In genomic region chr19:49443366-49444099, GRCh38 we compare ENCODE assay signal across 8 cellular contexts. TPM values are rescaled to one million over a fixed set of nuclear protein-coding genes. Genes with fewer than 3 reads are reported as not detected.
DNase-seq lines count a peak whose midpoint lies in the region; ATAC-seq and TF ChIP-seq lines count a peak whose summit lies in the region.

No MANE protein-coding gene starts in this region.

- POLR2A ChIA-PET in activated CD4-positive, alpha-beta T cell treated with anti-CD3 and anti-CD28 coated beads for 36 hours (lab: Charles Lee) = no interaction called here

- intact Hi-C loops in activated CD4-positive, alpha-beta T cell treated with anti-CD3 and anti-CD28 coated beads for 36 hours (cut with DNase I, micrococcal nuclease) = loop anchor here (1.0 to 5.0 kb wide), 17 partner anchors 8 to 705 kb away; partner anchors contain the start of genes FLT3LG (in 2 of the 2), PIH1D1 (in 2 of the 2), C19orf73 (in 1 of the 2) and DKKL1 (in 1 of the 2)
- intact Hi-C loops in left colon (cut with DNase I, micrococcal nuclease) = loop anchor here in 1 of 2 donors (5.0 kb wide), 1 partner anchor 51 kb away; no protein-coding TSS in a partner anchor

- peak overlapping the region; percentile 97 for H3K4me2 ChIP-seq in BLaER1

- peaks cover 54% of the 10 kb centered on the region for H3K4me1 ChIP-seq in BLaER1

- peaks cover 33% of the 10 kb centered on the region for H4K20me1 ChIP-seq in BLaER1

- peak overlapping the region; percentile 73 for H3K4me3 Mint-ChIP-seq in activated CD4-positive, alpha-beta T cell treated with anti-CD3 and anti-CD28 coated beads for 36 hours

- H3K27me3 ChIP-seq in BLaER1 = peaks cover 40% of the 10 kb centered on the region

- H3K9me3 ChIP-seq in BLaER1 = no peaks in the 10 kb centered on the region

- H3K27ac Mint-ChIP-seq in activated CD4-positive, alpha-beta T cell treated with anti-CD3 and anti-CD28 coated beads for 36 hours = peak overlapping the region; percentile 83

- H3K4me1 Mint-ChIP-seq in activated CD4-positive, alpha-beta T cell treated with anti-CD3 and anti-CD28 coated beads for 36 hours = peaks cover 33% of the 10 kb centered on the region

- CTCF ChIA-PET in activated CD4-positive, alpha-beta T cell treated with anti-CD3 and anti-CD28 coated beads for 36 hours (lab: Charles Lee) = interaction anchor here (0.6 to 1.9 kb wide), 4 partner anchors 22 to 96 kb away, joined by 3 to 5 read pairs (median 3); no protein-coding TSS in a partner anchor

- H3K36me3 ChIP-seq in BLaER1 = peaks cover 25% of the 10 kb centered on the region

- H3K36me3 Mint-ChIP-seq in activated CD4-positive, alpha-beta T cell treated with anti-CD3 and anti-CD28 coated beads for 36 hours (ENCODE audit: low read depth) = peaks cover 17% of the 10 kb centered on the region

- peak overlapping the region; percentile 70 for H3K9ac ChIP-seq in BLaER1

- TF ChIP-seq CTCF in choroid plexus epithelial cell (conservative IDR thresholded peaks at IDR 0.05; ENCODE audit: low read depth, low read length) = peak; percentile 88

- peaks cover 37% of the 10 kb centered on the region for H3K27me3 Mint-ChIP-seq in activated CD4-positive, alpha-beta T cell treated with anti-CD3 and anti-CD28 coated beads for 36 hours

- peak overlapping the region; percentile 76 for H3K27ac ChIP-seq in BLaER1

- peak overlapping the region; percentile 74 for H3K4me3 ChIP-seq in BLaER1
- H3K4me3 ChIP-seq in choroid plexus epithelial cell (ENCODE audit: low read depth, low read length) = peak overlapping the region; percentile 67

- no peaks in the 10 kb centered on the region for H3K9me3 Mint-ChIP-seq in activated CD4-positive, alpha-beta T cell treated with anti-CD3 and anti-CD28 coated beads for 36 hours (ENCODE audit: low read depth)

- ATAC-seq in GM19328 (IDR thresholded peaks at IDR 0.05; ENCODE audit: unreplicated experiment) (peak; percentile 67), HG03460 (IDR thresholded peaks at IDR 0.05; ENCODE audit: unreplicated experiment) (peak; percentile 82), left colon (peak; percentile 87)
- ATAC-seq in activated CD4-positive, alpha-beta T cell treated with anti-CD3 and anti-CD28 coated beads for 36 hours = peak; percentile 91

- DNase-seq in NCI-H510A treated with DMSO at 0.1 percent for 48 hours (lab: John Stamatoyannopoulos, UW) (peak; percentile 93), choroid plexus epithelial cell (ENCODE audit: low read depth) (peak; percentile 97), left colon (peak; percentile 93 to 96)
- peak; percentile 97 for DNase-seq in activated CD4-positive, alpha-beta T cell treated with anti-CD3 and anti-CD28 coated beads for 36 hours
- DNase-seq in stimulated activated CD4-positive, alpha-beta T cell treated with anti-CD3 and anti-CD28 coated beads, Interleukin-1b, Interleukin-23, amount 100 ng/mL, for 24 hours (ENCODE audit: low read depth in 4 of 4, low spot score in 1 of 4) = peak; percentile 85 to 89 (median 88)

RNA-seq across cellular contexts. Expression of gene SLC17A7, which starts 2.2 kb away (rescaled TPM):
- under 1 TPM; 0.07 to 0.14 TPM for total RNA-seq in activated CD4-positive, alpha-beta T cell treated with anti-CD3 and anti-CD28 coated beads for 36 hours
- under 1 TPM; 0.24 to 0.81 TPM for total RNA-seq in left colon

RNA-seq across cellular contexts. Expression of gene PIH1D1, which starts 8.1 kb away (rescaled TPM):
- total RNA-seq in activated CD4-positive, alpha-beta T cell treated with anti-CD3 and anti-CD28 coated beads for 36 hours = 100 to 1,000 TPM; 117 to 138 TPM
- total RNA-seq in left colon = 10 to 100 TPM; 62.9 to 74.1 TPM

RNA-seq across cellular contexts. Expression of gene ALDH16A1, which starts 9.5 kb away (rescaled TPM):
- total RNA-seq in activated CD4-positive, alpha-beta T cell treated with anti-CD3 and anti-CD28 coated beads for 36 hours = 10 to 100 TPM; 26.8 to 33.3 TPM
- 10 to 100 TPM; 24.9 to 31.5 TPM for total RNA-seq in left colon

RNA-seq across cellular contexts. Expression of gene GFY, which starts 18.3 kb away (rescaled TPM):
- not detected for total RNA-seq in activated CD4-positive, alpha-beta T cell treated with anti-CD3 and anti-CD28 coated beads for 36 hours
- total RNA-seq in left colon = not detected

RNA-seq across cellular contexts. Expression of gene PTH2, which starts 20.3 kb away (rescaled TPM):
- not detected for total RNA-seq in activated CD4-positive, alpha-beta T cell treated with anti-CD3 and anti-CD28 coated beads for 36 hours
- total RNA-seq in left colon = not detected

Comparison
In these comparisons a context has a peak if more than half of its experiments do, and no peak if none do; other contexts are left out.
1. Peak in every context shown above with its lines: DNase-seq, ATAC-seq, H3K4me3 ChIP-seq and H3K27ac ChIP-seq.